Comparison of ENCODE assay signal across 8 cellular contexts in the genomic region with DNA sequence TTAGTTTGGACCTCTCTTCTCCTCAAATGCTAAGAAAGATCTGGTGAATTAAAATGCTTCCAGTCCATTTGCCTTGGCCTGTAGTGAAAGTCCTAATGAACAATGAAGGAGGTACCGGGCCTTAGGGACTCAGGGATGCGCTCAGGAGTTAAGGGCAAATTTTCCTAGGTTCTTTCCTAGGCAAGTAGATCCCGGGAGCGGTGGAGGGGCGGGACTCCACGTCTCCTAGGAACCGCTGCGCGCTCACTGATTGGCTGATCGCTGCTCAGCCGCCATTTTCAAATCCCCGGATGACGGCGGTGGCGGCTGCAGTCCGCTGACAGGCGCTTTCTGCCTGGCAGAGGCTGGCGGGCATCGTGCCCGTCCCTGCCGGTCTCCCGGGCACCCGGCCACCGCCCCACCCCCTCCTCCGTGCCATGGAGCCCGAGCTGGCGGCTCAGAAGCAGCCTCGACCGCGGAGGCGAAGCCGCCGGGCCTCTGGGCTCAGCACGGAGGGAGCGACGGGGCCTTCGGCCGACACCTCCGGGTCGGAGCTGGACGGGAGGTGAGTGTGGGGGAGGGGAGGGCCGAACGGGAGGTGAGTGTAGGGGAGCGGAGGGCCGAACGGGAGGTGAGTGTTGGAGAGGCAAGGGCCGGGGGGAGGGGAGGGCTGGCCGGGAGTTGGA. TPM values are rescaled to one million over a fixed set of nuclear protein-coding genes. Genes with fewer than 3 reads are reported as not detected.
DNase-seq lines count a peak whose midpoint lies in the region; ATAC-seq and TF ChIP-seq lines count a peak whose summit lies in the region.

A gene with protein sequence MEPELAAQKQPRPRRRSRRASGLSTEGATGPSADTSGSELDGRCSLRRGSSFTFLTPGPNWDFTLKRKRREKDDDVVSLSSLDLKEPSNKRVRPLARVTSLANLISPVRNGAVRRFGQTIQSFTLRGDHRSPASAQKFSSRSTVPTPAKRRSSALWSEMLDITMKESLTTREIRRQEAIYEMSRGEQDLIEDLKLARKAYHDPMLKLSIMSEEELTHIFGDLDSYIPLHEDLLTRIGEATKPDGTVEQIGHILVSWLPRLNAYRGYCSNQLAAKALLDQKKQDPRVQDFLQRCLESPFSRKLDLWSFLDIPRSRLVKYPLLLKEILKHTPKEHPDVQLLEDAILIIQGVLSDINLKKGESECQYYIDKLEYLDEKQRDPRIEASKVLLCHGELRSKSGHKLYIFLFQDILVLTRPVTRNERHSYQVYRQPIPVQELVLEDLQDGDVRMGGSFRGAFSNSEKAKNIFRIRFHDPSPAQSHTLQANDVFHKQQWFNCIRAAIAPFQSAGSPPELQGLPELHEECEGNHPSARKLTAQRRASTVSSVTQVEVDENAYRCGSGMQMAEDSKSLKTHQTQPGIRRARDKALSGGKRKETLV (plus strand): TSS at position 281 of the 665 bp plus-strand sequence. CDS start 136 bp downstream, at position 417.

- peak within 1 kb of the TSS; percentile 90 for H3K4me3 ChIP-seq in DOHH2 (ENCODE audit: low read length)
- H3K4me3 ChIP-seq in fibroblast of pulmonary artery (replicated peaks; ENCODE audit: low read depth, low read length), result peak within 1 kb of the TSS; percentile 66

- TF ChIP-seq CTCF in DOHH2 (IDR thresholded peaks at IDR 0.05; ENCODE audit: low read depth, low read length, poor library complexity, severe bottlenecking) (no peak), fibroblast of pulmonary artery (IDR thresholded peaks at IDR 0.05; ENCODE audit: low read length, missing control alignments) (no peak), natural killer cell (IDR thresholded peaks at IDR 0.05) (no peak)

- peaks cover 3% of the 10 kb centered on the region; the same call in 1 of the 2 replicates for H3K27me3 ChIP-seq in DOHH2 (ENCODE audit: control insufficient read depth, low read length)

- H3K27ac Mint-ChIP-seq in activated T-helper 2 cell treated with anti-CD3 and anti-CD28 coated beads, Interferon-gamma antibody, Interleukin-2, Interleukin-4, amounts not matched to agents 10 μg/mL and 5 μg/mL and 100 μg/mL, durations not matched to agents 14 hours and 24 hours and 36 hours, result no peak within 1 kb of the TSS
- no peak within 1 kb of the TSS for H3K27ac Mint-ChIP-seq in natural killer cell

- peaks cover 19% of the 10 kb centered on the region for H3K4me1 ChIP-seq in DOHH2 (ENCODE audit: control insufficient read depth, low read length)

- H3K4me3 Mint-ChIP-seq in activated T-helper 2 cell treated with anti-CD3 and anti-CD28 coated beads, Interferon-gamma antibody, Interleukin-2, Interleukin-4, amounts not matched to agents 10 μg/mL and 5 μg/mL and 100 μg/mL, durations not matched to agents 14 hours and 24 hours and 36 hours (ENCODE audit: low read depth), result peak within 1 kb of the TSS; percentile 82
- H3K4me3 Mint-ChIP-seq in natural killer cell, result peak within 1 kb of the TSS; percentile 82

- peak; percentile 82 for DNase-seq in KG1 (lab: John Stamatoyannopoulos, UW)
- DNase-seq in RKO (ENCODE audit: low spot score), result peak; percentile 96
- DNase-seq in activated T-helper 2 cell treated with anti-CD3 and anti-CD28 coated beads, Interferon-gamma antibody, Interleukin-2, Interleukin-4, amounts not matched to agents 10 μg/mL and 5 μg/mL and 100 μg/mL, durations not matched to agents 14 hours and 24 hours and 36 hours (ENCODE audit: low spot score), result peak; percentile 71
- peak; percentile 91 for DNase-seq in fibroblast of pulmonary artery (ENCODE audit: low read depth)
- DNase-seq in natural killer cell, result peak; percentile 66
- DNase-seq in stimulated activated naive CD8-positive, alpha-beta T cell treated with anti-CD3 and anti-CD28 coated beads, Interleukin-15, Interleukin-2, amounts not matched to agents 100 U/mL and 50 U/mL, for 24 hours, result peak; percentile 82

- H3K27me3 Mint-ChIP-seq in activated T-helper 2 cell treated with anti-CD3 and anti-CD28 coated beads, Interferon-gamma antibody, Interleukin-2, Interleukin-4, amounts not matched to agents 10 μg/mL and 5 μg/mL and 100 μg/mL, durations not matched to agents 14 hours and 24 hours and 36 hours (ENCODE audit: low read depth), result peaks cover 22% of the 10 kb centered on the region
- H3K27me3 Mint-ChIP-seq in natural killer cell (ENCODE audit: low read depth in 2 of 2), result peaks cover 11 to 20% of the 10 kb centered on the region in 2 donors

- H3K36me3 Mint-ChIP-seq in activated T-helper 2 cell treated with anti-CD3 and anti-CD28 coated beads, Interferon-gamma antibody, Interleukin-2, Interleukin-4, amounts not matched to agents 10 μg/mL and 5 μg/mL and 100 μg/mL, durations not matched to agents 14 hours and 24 hours and 36 hours (ENCODE audit: low read depth), result peaks cover 12% of the 10 kb centered on the region
- no peaks in the 10 kb centered on the region for H3K36me3 Mint-ChIP-seq in natural killer cell

- H3F3A ChIP-seq in DOHH2 (ENCODE audit: control insufficient read depth, insufficient read depth), result no peaks in the 10 kb centered on the region

- peaks cover 27% of the 10 kb centered on the region for H3K36me3 ChIP-seq in DOHH2 (ENCODE audit: control insufficient read depth, low read length)

- no peaks in the 10 kb centered on the region for H3K9me2 ChIP-seq in DOHH2 (replicated peaks; ENCODE audit: control insufficient read depth, low read length)

- H3K4me1 Mint-ChIP-seq in activated T-helper 2 cell treated with anti-CD3 and anti-CD28 coated beads, Interferon-gamma antibody, Interleukin-2, Interleukin-4, amounts not matched to agents 10 μg/mL and 5 μg/mL and 100 μg/mL, durations not matched to agents 14 hours and 24 hours and 36 hours (ENCODE audit: low read depth), result peaks cover 10% of the 10 kb centered on the region
- no peaks in the 10 kb centered on the region for H3K4me1 Mint-ChIP-seq in natural killer cell

- peaks cover 1% of the 10 kb centered on the region for H3K9me3 Mint-ChIP-seq in activated T-helper 2 cell treated with anti-CD3 and anti-CD28 coated beads, Interferon-gamma antibody, Interleukin-2, Interleukin-4, amounts not matched to agents 10 μg/mL and 5 μg/mL and 100 μg/mL, durations not matched to agents 14 hours and 24 hours and 36 hours
- no peaks in the 10 kb centered on the region for H3K9me3 Mint-ChIP-seq in natural killer cell

- intact Hi-C loops in activated T-helper 2 cell treated with anti-CD3 and anti-CD28 coated beads, Interferon-gamma antibody, Interleukin-2, Interleukin-4, amounts not matched to agents 10 μg/mL and 5 μg/mL and 100 μg/mL, durations not matched to agents 14 hours and 24 hours and 36 hours (cut with micrococcal nuclease), result no loop called here
- intact Hi-C loops in natural killer cell (cut with micrococcal nuclease), result no loop called here

- peaks cover 20% of the 10 kb centered on the region for H3K9me3 ChIP-seq in DOHH2 (ENCODE audit: control insufficient read depth, insufficient read depth, low read length)

- ATAC-seq in GM21737 (IDR thresholded peaks at IDR 0.05; ENCODE audit: unreplicated experiment), result peak; percentile 97
- peak; percentile 84 to 95 (median 91) for ATAC-seq in natural killer cell
- peak; percentile 91 for ATAC-seq in stimulated activated naive CD8-positive, alpha-beta T cell treated with anti-CD3 and anti-CD28 coated beads, Interleukin-15, Interleukin-2, amounts not matched to agents 100 U/mL and 50 U/mL, for 24 hours

- H3K4me2 ChIP-seq in DOHH2 (ENCODE audit: low read length), result peak within 1 kb of the TSS; percentile 92

- H3K27ac ChIP-seq in DOHH2 (ENCODE audit: low read depth, low read length), result no peak within 1 kb of the TSS; the same call in 1 of the 2 replicates

- peaks cover 51% of the 10 kb centered on the region for H3K79me2 ChIP-seq in DOHH2 (ENCODE audit: control insufficient read depth, low read length)

- 0 out of 2 replicates have a peak, but pooled peaks cover 5% of the 10 kb centered on the region for H4K20me1 ChIP-seq in DOHH2 (ENCODE audit: control insufficient read depth, insufficient read depth, low read depth, low read length)

RNA-seq across cellular contexts. Expression of the gene that starts here (rescaled TPM):
- 41.3 and 43.3 TPM in 2 replicates for total RNA-seq in activated T-helper 2 cell treated with anti-CD3 and anti-CD28 coated beads, Interferon-gamma antibody, Interleukin-2, Interleukin-4, amounts not matched to agents 10 μg/mL and 5 μg/mL and 100 μg/mL, durations not matched to agents 14 hours and 24 hours and 36 hours
- 10 to 100 TPM; 10.4 to 17.9 (median 13.8) TPM for total RNA-seq in natural killer cell
